In the genomic region with DNA sequence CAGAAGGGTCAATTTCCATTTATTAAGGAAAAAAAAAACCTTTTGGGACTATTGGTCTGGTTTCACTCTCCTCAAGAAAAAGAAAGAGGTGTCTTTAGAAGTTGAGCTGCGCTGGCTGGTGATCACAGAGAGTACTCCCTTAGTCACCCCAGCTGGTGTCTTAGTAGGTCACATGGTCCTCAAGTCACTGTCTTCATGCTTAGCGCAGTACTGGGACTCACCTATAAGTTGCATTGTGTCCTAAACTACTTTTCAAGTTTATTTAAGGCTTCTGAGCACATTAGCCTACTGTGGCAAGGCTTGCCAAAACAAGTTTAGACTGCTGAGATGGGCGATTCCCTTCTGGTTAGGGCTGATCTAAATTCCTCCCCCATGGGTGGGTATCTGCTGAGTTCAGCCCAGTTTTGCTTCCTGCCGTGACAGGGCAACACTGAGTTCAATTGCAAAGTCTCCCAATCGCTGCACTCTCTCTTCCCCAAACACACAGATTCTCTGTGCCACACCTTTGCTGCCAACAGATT, we compare ENCODE assay signal across 24 cellular contexts.
"Had no signal": no experiment of that assay in that cellular context is flagged by ENCODE, and none has a peak within 500 bp of the region (broad histone marks: within the 10 kb centered on the region; RNA-seq: fewer than 3 reads in every experiment).

No MANE protein-coding gene starts in this region.

- H3K4me3 ChIP-seq: MG63, SJCRH30 had no signal

- H3K27me3 ChIP-seq: MG63, SJCRH30 had no signal

- ATAC-seq: HepG2, Panc1, PC-3, Right ventricle myocardium inferior, SK-N-SH treated with all-trans-retinoic acid at 6 μM for 48 hours had no signal

- H3K27ac ChIP-seq: SJCRH30 had no signal

- DNase-seq: IMR-90; Karpas-422; KG1; MG63; NCI-H1092 treated with DMSO at 0.1 percent for 48 hours; NCI-H1436; NCI-H187; NCI-H2029; NCI-H2081 treated with DMSO at 0.1 percent for 48 hours; NCI-H2171; NCI-H226; NCI-H446; NCI-H510A; NCI-H524 treated with DMSO at 0.1 percent for 48 hours; NCI-H69; NCI-H774; NK-92 treated with Interleukin-12 subunit alpha and Interleukin-12 subunit beta, amount 100 ng/mL, for 24 hours; PC-3; SHP77 treated with DMSO at 0.1 percent for 48 hours; SJCRH30 had no signal

- H3K4me1 ChIP-seq: SJCRH30 had no signal

- H3K36me3 ChIP-seq: MG63, SJCRH30 had no signal

- H3K9me3 ChIP-seq: MG63, SJCRH30 had no signal

- FAIRE-seq: HepG2 had no signal
